In genomic region chr18:59876310-59876626, GRCh38 we compare ENCODE assay signal across 14 cellular contexts. TPM values are rescaled to one million over a fixed set of nuclear protein-coding genes. Genes with fewer than 3 reads are reported as not detected.
DNase-seq lines count a peak whose midpoint lies in the region; ATAC-seq and TF ChIP-seq lines count a peak whose summit lies in the region.
"Had no signal": no experiment of that assay in that cellular context is flagged by ENCODE, and none has a peak within 500 bp of the region (broad histone marks: within the 10 kb centered on the region; RNA-seq: fewer than 3 reads in every experiment).

No MANE protein-coding gene starts in this region.

- no peaks in the 10 kb centered on the region for H3K9me3 ChIP-seq in stomach
- H3K9me3 ChIP-seq: ascending aorta had no signal

- no peaks in the 10 kb centered on the region for H3K36me3 ChIP-seq in stomach
- H3K36me3 ChIP-seq: ascending aorta had no signal

- intact Hi-C loops in stomach (cut with DNase I; ENCODE audit: low total_unique reads): no loop called here

- peak; percentile 75 for ATAC-seq in GM19351 (IDR thresholded peaks at IDR 0.05; ENCODE audit: unreplicated experiment)
- peak; percentile 67 for ATAC-seq in HG02852 (IDR thresholded peaks at IDR 0.05; ENCODE audit: unreplicated experiment)

- H3K4me3 ChIP-seq in HL-60 (replicated peaks; ENCODE audit: insufficient read depth, low read length) (no peak overlapping the region), stomach (no peak overlapping the region)
- H3K4me3 ChIP-seq: ascending aorta had no signal

- no peak for TF ChIP-seq EP300 in stomach (IDR thresholded peaks at IDR 0.05)

- POLR2A ChIA-PET in GM10248 (lab: Yijun Ruan, JAX): interaction anchor here (0.7 to 1.8 kb wide), 3 partner anchors 13 to 104 kb away, joined by 3 to 13 read pairs (median 10); partner anchors contain the start of gene PMAIP1

- 81 to 88% (median 84%) methylated on average over 3 of the region's 3 CpGs for WGBS in stomach, 5 donors

- H3K4me1 ChIP-seq in stomach: peaks cover 0 to 2% (median 0%) of the 10 kb centered on the region in 4 donors
- H3K4me1 ChIP-seq: ascending aorta had no signal

- no peak for TF ChIP-seq CTCF in GM10248 (IDR thresholded peaks at IDR 0.05; ENCODE audit: control extremely low read depth, extremely low read depth, low read depth, missing control alignments)
- TF ChIP-seq CTCF in HL-60 (IDR thresholded peaks at IDR 0.05; ENCODE audit: insufficient read depth, low read length): no peak
- TF ChIP-seq CTCF in stomach (IDR thresholded peaks at IDR 0.05): no peak

- TF ChIP-seq POLR2A in stomach (IDR thresholded peaks at IDR 0.05): no peak

- H3K27me3 ChIP-seq in HL-60 (ENCODE audit: insufficient read depth, poor library complexity, severe bottlenecking) (no peaks in the 10 kb centered on the region), stomach (peaks cover 0 to 6% (median 0%) of the 10 kb centered on the region in 3 donors)
- H3K27me3 ChIP-seq: ascending aorta had no signal

- CTCF ChIA-PET in GM10248 (lab: Yijun Ruan, JAX): interaction anchor here (2.0 kb wide), 1 partner anchor 22 kb away, joined by 5 read pairs; no protein-coding TSS in a partner anchor

- peak; percentile 58 for DNase-seq in GM10248 (ENCODE audit: extremely low spot score)
- DNase-seq in HL-60 (ENCODE audit: low read depth in 1 of 2, low spot score in 1 of 2): no peak
- no peak for DNase-seq in HK-2 (ENCODE audit: unreplicated experiment)
- DNase-seq in iPS-NIHi7 (ENCODE audit: extremely low spot score): no peak
- DNase-seq in stomach: no peak
- DNase-seq in NCI-H510A treated with DMSO at 0.1 percent for 48 hours (lab: John Stamatoyannopoulos, UW): no peak
- DNase-seq: activated CD4-positive, alpha-beta memory T cell treated with anti-CD3 and anti-CD28 coated beads for 36 hours; C1 segment of cervical spinal cord; Right ventricle myocardium superior had no signal

- peak overlapping the region; percentile 20; the same call in 1 of the 2 replicates for H3K27ac ChIP-seq in HL-60 (replicated peaks)
- no peak overlapping the region for H3K27ac ChIP-seq in stomach
- H3K27ac ChIP-seq: ascending aorta, epithelial cell of prostate, parathyroid adenoma had no signal

RNA-seq across cellular contexts. Expression of gene PMAIP1, which starts 23.5 kb away (rescaled TPM):
- 1 to 10 TPM in 3 of 5 donors, not detected in 2; 3.1 to 8.3 (median 4.6) TPM for total RNA-seq in stomach
- 1 to 10 TPM; 2.3 to 4.3 (median 3.2) TPM for polyA plus RNA-seq in stomach
- total RNA-seq: ascending aorta, Right ventricle myocardium superior had no signal
